ENCODE assay signal across 14 cellular contexts in the genomic region with DNA sequence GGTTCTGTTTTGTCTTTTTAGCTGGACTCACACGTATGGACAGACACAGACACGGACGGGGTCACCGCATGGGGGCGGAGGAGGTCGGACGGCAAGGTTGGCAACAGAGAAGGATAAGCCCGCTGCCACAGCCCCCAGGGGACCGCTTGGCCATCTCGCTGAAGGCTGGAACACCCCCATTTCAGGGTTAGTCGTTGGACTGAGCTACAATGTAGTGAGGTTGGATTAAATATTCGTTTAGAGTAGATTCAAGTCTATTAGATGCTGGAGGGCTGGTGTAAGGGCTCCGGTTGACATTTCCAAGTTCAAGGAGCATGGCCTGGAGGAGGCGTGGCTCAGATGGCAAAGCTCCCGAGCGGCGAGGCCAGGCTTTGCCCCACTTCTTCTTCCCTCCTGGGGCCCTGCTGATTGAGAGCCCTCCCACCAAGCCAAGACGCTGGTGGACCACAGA. TPM values are rescaled to one million over a fixed set of nuclear protein-coding genes. Genes with fewer than 3 reads are reported as not detected.
A peak's percentile ranks its signal among the peaks of the same experiment; 100 is the strongest.
DNase-seq lines count a peak whose midpoint lies in the region; ATAC-seq and TF ChIP-seq lines count a peak whose summit lies in the region.
"Had no signal": no experiment of that assay in that cellular context is flagged by ENCODE, and none has a peak within 500 bp of the region (broad histone marks: within the 10 kb centered on the region; RNA-seq: fewer than 3 reads in every experiment).

No MANE protein-coding gene starts in this region.

- peaks cover 10% of the 10 kb centered on the region for H3K4me1 Mint-ChIP-seq in mesothelial cell of epicardium
- H3K4me1 Mint-ChIP-seq: immature natural killer cell had no signal

- H3K36me3 ChIP-seq in RWPE2 (ENCODE audit: low read depth): no peaks in the 10 kb centered on the region
- peaks cover 8% of the 10 kb centered on the region for H3K36me3 ChIP-seq in thoracic aorta
- H3K36me3 ChIP-seq: neutrophil had no signal

- H3K9me3 ChIP-seq in RWPE2 (ENCODE audit: severe bottlenecking): no peaks in the 10 kb centered on the region
- no peaks in the 10 kb centered on the region for H3K9me3 ChIP-seq in thoracic aorta
- H3K9me3 ChIP-seq: neutrophil had no signal

- DNase-seq in RWPE2 (ENCODE audit: low spot score): peak; percentile 45
- DNase-seq in ecto neural progenitor cell (ENCODE audit: low spot score): peak; percentile 46
- DNase-seq in mesothelial cell of epicardium (ENCODE audit: low spot score in 2 of 2, unreplicated experiment in 2 of 2): peak in 1 of 2 experiments; percentile 37
- no peak for DNase-seq in thoracic aorta (ENCODE audit: low spot score)
- DNase-seq in NCI-H524 treated with DMSO at 0.1 percent for 48 hours (lab: John Stamatoyannopoulos, UW): no peak
- DNase-seq in HuH-7.5 (ENCODE audit: low spot score): no peak
- DNase-seq: erythroblast, immature natural killer cell, NCI-H2107, OCI-M1, T-helper 2 cell had no signal

- no peaks in the 10 kb centered on the region for H3K9me3 Mint-ChIP-seq in mesothelial cell of epicardium
- H3K9me3 Mint-ChIP-seq: CD4-positive, alpha-beta T cell; immature natural killer cell had no signal

- TF ChIP-seq CTCF in RWPE2 (IDR thresholded peaks at IDR 0.05; ENCODE audit: poor library complexity, severe bottlenecking) (no peak), mesothelial cell of epicardium (IDR thresholded peaks at IDR 0.05; ENCODE audit: unreplicated experiment) (no peak), thoracic aorta (IDR thresholded peaks at IDR 0.05) (no peak)

- no peaks in the 10 kb centered on the region for H3K27me3 ChIP-seq in RWPE2 (ENCODE audit: insufficient read depth, poor library complexity, severe bottlenecking)
- no peaks in the 10 kb centered on the region for H3K27me3 ChIP-seq in thoracic aorta (replicated peaks; ENCODE audit: insufficient read depth)

- ATAC-seq in RWPE2 (ENCODE audit: low read depth): no peak
- ATAC-seq in thoracic aorta (ENCODE audit: insufficient number of reproducible peaks, low FRiP score, low read depth): no peak
- no peak for ATAC-seq in GM18517 (IDR thresholded peaks at IDR 0.05; ENCODE audit: unreplicated experiment)

- H3K4me1 ChIP-seq in RWPE2 (ENCODE audit: insufficient read depth, poor library complexity, severe bottlenecking): no peaks in the 10 kb centered on the region
- peaks cover 19 to 42% of the 10 kb centered on the region in 2 donors for H3K4me1 ChIP-seq in thoracic aorta (ENCODE audit: control insufficient read depth in 1 of 2, low read depth in 2 of 2)

- no peaks in the 10 kb centered on the region for H3K36me3 Mint-ChIP-seq in mesothelial cell of epicardium

- H3K4me3 ChIP-seq in RWPE2 (ENCODE audit: severe bottlenecking) (no peak overlapping the region), thoracic aorta (no peak overlapping the region)

- no peaks in the 10 kb centered on the region for H3K27me3 Mint-ChIP-seq in mesothelial cell of epicardium (ENCODE audit: low read depth)
- H3K27me3 Mint-ChIP-seq: CD4-positive, alpha-beta T cell had no signal

- no peak overlapping the region for H3K4me3 Mint-ChIP-seq in mesothelial cell of epicardium
- H3K4me3 Mint-ChIP-seq: CD4-positive, alpha-beta T cell; immature natural killer cell had no signal

- peak overlapping the region; percentile 89 for H3K27ac Mint-ChIP-seq in mesothelial cell of epicardium
- H3K27ac Mint-ChIP-seq: CD4-positive, alpha-beta T cell; immature natural killer cell had no signal

- no peak overlapping the region for H3K27ac ChIP-seq in RWPE2 (ENCODE audit: poor library complexity, severe bottlenecking)
- peak overlapping the region; percentile 80 to 87 for H3K27ac ChIP-seq in thoracic aorta
- H3K27ac ChIP-seq: neutrophil had no signal

RNA-seq across cellular contexts. Expression of gene PPIF, which starts 35.2 kb away (rescaled TPM):
- total RNA-seq in mesothelial cell of epicardium (35.1 to 37.3 TPM (median 36.3 TPM) in 3 replicates), thoracic aorta (10 to 100 TPM in 1 of 2 donors, 1 to 10 TPM in 1; 5.7 to 44.2 TPM)

Comparison
In these comparisons a context has a peak if more than half of its experiments do, and no peak if none do; other contexts are left out.
1. DNase-seq: peak in RWPE2 (single experiment) and ecto neural progenitor cell (single experiment); none in thoracic aorta (single experiment), NCI-H524 treated with DMSO at 0.1 percent for 48 hours (single experiment) and HuH-7.5 (single experiment).